In the genomic region with DNA sequence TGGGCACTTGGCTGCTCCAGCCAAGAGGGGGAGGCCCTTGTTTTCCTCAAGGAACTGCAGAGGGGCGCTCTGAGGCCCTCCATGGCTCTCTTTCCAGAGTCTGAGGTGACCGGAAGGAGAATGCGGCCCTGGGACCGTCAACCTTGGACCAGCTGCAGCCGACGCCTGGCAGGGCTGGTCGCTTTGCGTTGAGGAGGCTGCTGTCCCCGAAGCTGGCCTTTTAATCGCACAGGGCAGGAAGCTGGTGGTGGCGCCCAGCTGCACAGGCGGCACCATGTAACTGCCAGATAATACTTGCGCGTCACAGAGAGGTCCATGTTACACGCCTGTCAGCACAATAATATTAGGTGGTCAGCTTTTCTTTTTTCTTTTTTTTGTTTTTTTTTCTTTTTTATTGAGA, we compare ENCODE assay signal across 12 cellular contexts. TPM values are rescaled to one million over a fixed set of nuclear protein-coding genes. Genes with fewer than 3 reads are reported as not detected.
A peak's percentile ranks its signal among the peaks of the same experiment; 100 is the strongest.
DNase-seq lines count a peak whose midpoint lies in the region; ATAC-seq, FAIRE-seq and TF ChIP-seq lines count a peak whose summit lies in the region.
"Had no signal": no experiment of that assay in that cellular context is flagged by ENCODE, and none has a peak within 500 bp of the region (broad histone marks: within the 10 kb centered on the region; RNA-seq: fewer than 3 reads in every experiment).

No MANE protein-coding gene starts in this region.

- no peak overlapping the region for H2BK15ac ChIP-seq in neuronal stem cell (ENCODE audit: low read length)

- no peak overlapping the region for H3K18ac ChIP-seq in neuronal stem cell (ENCODE audit: low read length)

- DNase-seq in CD4-positive, alpha-beta T cell = no peak
- peak; percentile 15 for DNase-seq in GM23338 (ENCODE audit: low spot score)
- no peak for DNase-seq in astrocyte (ENCODE audit: low read depth)
- DNase-seq in neuronal stem cell (ENCODE audit: low spot score) = no peak
- no peak for DNase-seq in NCI-H1092 treated with DMSO at 0.1 percent for 48 hours (lab: John Stamatoyannopoulos, UW)
- DNase-seq in NCI-H2171 (lab: John Stamatoyannopoulos, UW) = no peak
- DNase-seq: foreskin fibroblast had no signal

- H3K4me3 Mint-ChIP-seq in CD4-positive, alpha-beta T cell = peak overlapping the region; percentile 97
- no peak overlapping the region for H3K4me3 Mint-ChIP-seq in GM23338
- H3K4me3 Mint-ChIP-seq in astrocyte (ENCODE audit: unreplicated experiment) = peak overlapping the region; percentile 97

- H3K27ac ChIP-seq in CD4-positive, alpha-beta T cell (ENCODE audit: low read depth, low read length) = no peak overlapping the region
- H3K27ac ChIP-seq in GM23338 (ENCODE audit: low read depth) = no peak overlapping the region
- no peak overlapping the region for H3K27ac ChIP-seq in astrocyte (ENCODE audit: low read depth, low read length)
- H3K27ac ChIP-seq in neuronal stem cell (replicated peaks; ENCODE audit: low read length) = no peak overlapping the region

- H2BK12ac ChIP-seq in neuronal stem cell (ENCODE audit: low read length) = no peak overlapping the region

- H3K36me3 ChIP-seq in GM23338 (ENCODE audit: insufficient read depth) = peaks cover 10% of the 10 kb centered on the region; the same call in 1 of the 2 replicates
- no peaks in the 10 kb centered on the region for H3K36me3 ChIP-seq in astrocyte (ENCODE audit: insufficient read depth, low read length)
- H3K36me3 ChIP-seq in neuronal stem cell (replicated peaks in 1 of 2; ENCODE audit: control insufficient read depth in 2 of 2, insufficient read depth in 2 of 2, low read length in 2 of 2) = peaks cover 2 to 25% of the 10 kb centered on the region in 2 donors
- H3K36me3 ChIP-seq: adrenal gland, left lung, transverse colon had no signal

- peaks cover 14% of the 10 kb centered on the region for H3K4me1 ChIP-seq in GM23338 (ENCODE audit: insufficient read depth)
- peaks cover 3% of the 10 kb centered on the region for H3K4me1 ChIP-seq in astrocyte (ENCODE audit: insufficient read depth, low read length)
- peaks cover 0 to 1% of the 10 kb centered on the region in 2 donors for H3K4me1 ChIP-seq in neuronal stem cell (ENCODE audit: control insufficient read depth in 2 of 2, insufficient read depth in 1 of 2, low read depth in 1 of 2, low read length in 2 of 2)

- 0 out of 2 replicates have a peak, but pooled peaks cover 3% of the 10 kb centered on the region for H3F3A ChIP-seq in GM23338 (replicated peaks; ENCODE audit: low read depth)

- H3K4me2 ChIP-seq in GM23338 (no peak overlapping the region), astrocyte (ENCODE audit: low read length) (no peak overlapping the region), neuronal stem cell (ENCODE audit: insufficient read depth, low read length, poor library complexity, severe bottlenecking) (no peak overlapping the region)

- no peaks in the 10 kb centered on the region for H3K9me3 ChIP-seq in CD4-positive, alpha-beta T cell (ENCODE audit: control insufficient read depth, low read length)
- H3K9me3 ChIP-seq in astrocyte (ENCODE audit: insufficient read depth, low read depth, low read length) (no peaks in the 10 kb centered on the region), neuronal stem cell (replicated peaks in 1 of 2; ENCODE audit: control insufficient read depth in 2 of 2, insufficient read depth in 1 of 2, low read depth in 1 of 2, low read length in 2 of 2) (peaks cover 4 to 29% of the 10 kb centered on the region in 2 donors)
- H3K9me3 ChIP-seq: adrenal gland, left lung, transverse colon had no signal

- H3K9me3 Mint-ChIP-seq in CD4-positive, alpha-beta T cell = no peaks in the 10 kb centered on the region
- peaks cover 8% of the 10 kb centered on the region for H3K9me3 Mint-ChIP-seq in GM23338
- no peaks in the 10 kb centered on the region for H3K9me3 Mint-ChIP-seq in astrocyte (ENCODE audit: unreplicated experiment)

- no peaks in the 10 kb centered on the region for H3K27me3 ChIP-seq in CD4-positive, alpha-beta T cell (ENCODE audit: control insufficient read depth, insufficient read depth, low read length)
- H3K27me3 ChIP-seq in GM23338 (ENCODE audit: insufficient read depth) (peaks cover 19% of the 10 kb centered on the region), astrocyte (ENCODE audit: insufficient read depth, low read length) (no peaks in the 10 kb centered on the region), neuronal stem cell (ENCODE audit: control insufficient read depth in 3 of 3, insufficient read depth in 3 of 3, low read depth in 1 of 3, low read length in 3 of 3) (no peaks in the 10 kb centered on the region)
- H3K27me3 ChIP-seq: adrenal gland, left lung, transverse colon had no signal

- H4K8ac ChIP-seq in neuronal stem cell (ENCODE audit: low read depth, low read length) = no peak overlapping the region

- POLR2A ChIA-PET in CD4-positive, alpha-beta T cell (lab: Charles Lee) = interaction anchor here (0.6 to 1.3 kb wide), 5 partner anchors 10 to 43 kb away, joined by 3 to 4 read pairs (median 3); partner anchors contain the start of gene HPS3

- no peak overlapping the region for H4K91ac ChIP-seq in neuronal stem cell (ENCODE audit: low read depth, low read length, poor library complexity)

- no peak overlapping the region for H3K27ac Mint-ChIP-seq in CD4-positive, alpha-beta T cell
- H3K27ac Mint-ChIP-seq in GM23338 (no peak overlapping the region), astrocyte (ENCODE audit: unreplicated experiment) (no peak overlapping the region)

- peaks cover 30% of the 10 kb centered on the region for H3K4me1 Mint-ChIP-seq in CD4-positive, alpha-beta T cell (ENCODE audit: low read depth)
- H3K4me1 Mint-ChIP-seq in GM23338 (peaks cover 17% of the 10 kb centered on the region), astrocyte (ENCODE audit: low read depth, unreplicated experiment) (peaks cover 3% of the 10 kb centered on the region)

- no peak overlapping the region for H3K4ac ChIP-seq in neuronal stem cell (ENCODE audit: low read length)

- H3K4me3 ChIP-seq in GM23338 (no peak overlapping the region), astrocyte (ENCODE audit: insufficient read depth, low read depth, low read length) (no peak overlapping the region), neuronal stem cell (ENCODE audit: low read length in 2 of 2) (peak overlapping the region in 1 of 2 donors; percentile 49)

- peaks cover 9% of the 10 kb centered on the region for H3K36me3 Mint-ChIP-seq in CD4-positive, alpha-beta T cell (ENCODE audit: low read depth)
- peaks cover 28% of the 10 kb centered on the region for H3K36me3 Mint-ChIP-seq in GM23338 (ENCODE audit: low read depth)
- peaks cover 2% of the 10 kb centered on the region for H3K36me3 Mint-ChIP-seq in astrocyte (ENCODE audit: low read depth, unreplicated experiment)

- intact Hi-C loops in CD4-positive, alpha-beta T cell (cut with DNase I, micrococcal nuclease) = loop anchor here in 1 of 2 experiments (5.0 kb wide), 1 partner anchor 95 kb away; the partner anchor contains the start of gene GYG1

- no peak overlapping the region for H3K23ac ChIP-seq in neuronal stem cell (ENCODE audit: low read depth, low read length, poor library complexity)

- no peak overlapping the region for H3K14ac ChIP-seq in neuronal stem cell (ENCODE audit: low read length)

- H3K27me3 Mint-ChIP-seq in CD4-positive, alpha-beta T cell = no peaks in the 10 kb centered on the region
- H3K27me3 Mint-ChIP-seq in GM23338 (ENCODE audit: insufficient read depth, low read depth, poor library complexity) (peaks cover 23% of the 10 kb centered on the region), astrocyte (ENCODE audit: low read depth, unreplicated experiment) (no peaks in the 10 kb centered on the region)

- peaks cover 34% of the 10 kb centered on the region for H3K79me2 ChIP-seq in GM23338 (replicated peaks; ENCODE audit: insufficient read depth)
- peaks cover 40% of the 10 kb centered on the region for H3K79me2 ChIP-seq in astrocyte (ENCODE audit: insufficient read depth, low read length)

- peaks cover 3% of the 10 kb centered on the region for H3K79me1 ChIP-seq in neuronal stem cell (ENCODE audit: low read depth, low read length)

- H3K9ac ChIP-seq in astrocyte (ENCODE audit: low read length) (no peak overlapping the region), neuronal stem cell (ENCODE audit: low read depth, low read length, poor library complexity) (no peak overlapping the region)

- no CpG with 5 or more reads among the region's 15 CpGs for WGBS in neuronal stem cell (ENCODE audit: extremely low coverage in 2 of 2, insufficient read length in 2 of 2, insufficient replicate concordance in 1 of 2), 2 donors

- CTCF ChIA-PET in CD4-positive, alpha-beta T cell (lab: Charles Lee) = interaction anchor here (0.9 kb wide), 1 partner anchor 186 kb away, joined by 3 read pairs; no protein-coding TSS in a partner anchor

- no peak overlapping the region for H2AK5ac ChIP-seq in neuronal stem cell (ENCODE audit: low read depth, low read length)

- no peak overlapping the region for H2BK5ac ChIP-seq in neuronal stem cell (ENCODE audit: low read length)

- H4K20me1 ChIP-seq in GM23338 (replicated peaks; ENCODE audit: insufficient read depth) = peaks cover 18% of the 10 kb centered on the region
- H4K20me1 ChIP-seq in astrocyte (ENCODE audit: insufficient read depth, low read length) = peaks cover 4% of the 10 kb centered on the region

- peaks cover 3% of the 10 kb centered on the region; the same call in 1 of the 2 replicates for H3K9me2 ChIP-seq in GM23338 (ENCODE audit: insufficient read depth)

- TF ChIP-seq CTCF in CD4-positive, alpha-beta T cell (IDR thresholded peaks at IDR 0.05) = no peak
- no peak for TF ChIP-seq CTCF in GM23338 (conservative IDR thresholded peaks at IDR 0.05; ENCODE audit: low read depth in 2 of 2)
- no peak for TF ChIP-seq CTCF in astrocyte (IDR thresholded peaks at IDR 0.05; ENCODE audit: insufficient read depth, low read depth, low read length)

- no peak for FAIRE-seq in astrocyte (lab: Jason Lieb, UNC)

- H2BK120ac ChIP-seq in neuronal stem cell (ENCODE audit: low read depth, low read length) = no peak overlapping the region

- no peak for ATAC-seq in CD4-positive, alpha-beta T cell (ENCODE audit: poor library complexity)
- no peak for ATAC-seq in GM23338
- ATAC-seq in HG03097 (IDR thresholded peaks at IDR 0.05; ENCODE audit: low FRiP score, unreplicated experiment) = no peak

- peak overlapping the region; percentile 20 for H2AFZ ChIP-seq in GM23338
- H2AFZ ChIP-seq in astrocyte (ENCODE audit: low read depth, low read length) = no peak overlapping the region
- H2AFZ ChIP-seq in neuronal stem cell (ENCODE audit: low read length) = peak overlapping the region; percentile 88

TF ChIP-seq in GM23338, 12 proteins besides CTCF, POLR2A, EP300 and RAD21:
- TF ChIP-seq CREB1 (CRISPR knock-in tag; IDR thresholded peaks at IDR 0.05; ENCODE audit: low read depth) = no peak

RNA-seq across cellular contexts. Expression of gene HLTF, which starts 0.9 kb away (rescaled TPM):
- total RNA-seq in CD4-positive, alpha-beta T cell = 1 to 10 TPM; 3.3 to 3.6 TPM
- total RNA-seq in GM23338 (2014; rRNA removed; shearing (Covaris generic)) = 87.6 and 89.5 TPM in 2 replicates
- 118 and 146 TPM in 2 replicates for polyA plus RNA-seq in GM23338 (2016; fragmentation: Nextera tagmentation; extraction: Ambion mirVana)
- 19.5 and 23.1 TPM in 2 replicates for total RNA-seq in astrocyte
- polyA plus RNA-seq in neuronal stem cell (2013, experiment 1 of 2) = 13.3 TPM
- polyA plus RNA-seq in neuronal stem cell (2013, experiment 2 of 2) = 14.3 TPM
- total RNA-seq: HT-29 had no signal

RNA-seq across cellular contexts. Expression of gene HPS3, which starts 42.2 kb away (rescaled TPM):
- total RNA-seq in CD4-positive, alpha-beta T cell = 1 to 10 TPM; 5.5 TPM
- total RNA-seq in GM23338 (2014; rRNA removed; shearing (Covaris generic)) = 61.9 and 66.8 TPM in 2 replicates
- 40.9 and 41.7 TPM in 2 replicates for polyA plus RNA-seq in GM23338 (2016; fragmentation: Nextera tagmentation; extraction: Ambion mirVana)
- total RNA-seq in astrocyte = 10.3 and 10.9 TPM in 2 replicates
- polyA plus RNA-seq in neuronal stem cell (2013, experiment 1 of 2) = 11.6 TPM
- polyA plus RNA-seq in neuronal stem cell (2013, experiment 2 of 2) = 12.2 TPM
